ENCODE assay signal across 8 cellular contexts in genomic region chr1:183472488-183473285, GRCh38. TPM values are rescaled to one million over a fixed set of nuclear protein-coding genes. Genes with fewer than 3 reads are reported as not detected.
A peak's percentile ranks its signal among the peaks of the same experiment; 100 is the strongest.
DNase-seq lines count a peak whose midpoint lies in the region; ATAC-seq and TF ChIP-seq lines count a peak whose summit lies in the region.

A gene with protein sequence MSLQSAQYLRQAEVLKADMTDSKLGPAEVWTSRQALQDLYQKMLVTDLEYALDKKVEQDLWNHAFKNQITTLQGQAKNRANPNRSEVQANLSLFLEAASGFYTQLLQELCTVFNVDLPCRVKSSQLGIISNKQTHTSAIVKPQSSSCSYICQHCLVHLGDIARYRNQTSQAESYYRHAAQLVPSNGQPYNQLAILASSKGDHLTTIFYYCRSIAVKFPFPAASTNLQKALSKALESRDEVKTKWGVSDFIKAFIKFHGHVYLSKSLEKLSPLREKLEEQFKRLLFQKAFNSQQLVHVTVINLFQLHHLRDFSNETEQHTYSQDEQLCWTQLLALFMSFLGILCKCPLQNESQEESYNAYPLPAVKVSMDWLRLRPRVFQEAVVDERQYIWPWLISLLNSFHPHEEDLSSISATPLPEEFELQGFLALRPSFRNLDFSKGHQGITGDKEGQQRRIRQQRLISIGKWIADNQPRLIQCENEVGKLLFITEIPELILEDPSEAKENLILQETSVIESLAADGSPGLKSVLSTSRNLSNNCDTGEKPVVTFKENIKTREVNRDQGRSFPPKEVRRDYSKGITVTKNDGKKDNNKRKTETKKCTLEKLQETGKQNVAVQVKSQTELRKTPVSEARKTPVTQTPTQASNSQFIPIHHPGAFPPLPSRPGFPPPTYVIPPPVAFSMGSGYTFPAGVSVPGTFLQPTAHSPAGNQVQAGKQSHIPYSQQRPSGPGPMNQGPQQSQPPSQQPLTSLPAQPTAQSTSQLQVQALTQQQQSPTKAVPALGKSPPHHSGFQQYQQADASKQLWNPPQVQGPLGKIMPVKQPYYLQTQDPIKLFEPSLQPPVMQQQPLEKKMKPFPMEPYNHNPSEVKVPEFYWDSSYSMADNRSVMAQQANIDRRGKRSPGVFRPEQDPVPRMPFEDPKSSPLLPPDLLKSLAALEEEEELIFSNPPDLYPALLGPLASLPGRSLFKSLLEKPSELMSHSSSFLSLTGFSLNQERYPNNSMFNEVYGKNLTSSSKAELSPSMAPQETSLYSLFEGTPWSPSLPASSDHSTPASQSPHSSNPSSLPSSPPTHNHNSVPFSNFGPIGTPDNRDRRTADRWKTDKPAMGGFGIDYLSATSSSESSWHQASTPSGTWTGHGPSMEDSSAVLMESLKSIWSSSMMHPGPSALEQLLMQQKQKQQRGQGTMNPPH (plus strand): TSS chr1:183472499. CDS start chr1:183472621, 122 bp downstream.

- TF ChIP-seq RAD21 in Ishikawa (IDR thresholded peaks at IDR 0.05; ENCODE audit: low read depth) = no peak

- TF ChIP-seq EP300 in Ishikawa (IDR thresholded peaks at IDR 0.05; ENCODE audit: borderline replicate concordance) = no peak

- intact Hi-C loops in lower leg skin (cut with DNase I; ENCODE audit: low total_unique reads) = no loop called here

- peak; percentile 44 for DNase-seq in DMS79 treated with DMSO at 0.1 percent for 48 hours (lab: John Stamatoyannopoulos, UW)
- DNase-seq in choroid plexus epithelial cell (ENCODE audit: low read depth) = peak; percentile 34
- DNase-seq in lower leg skin (ENCODE audit: low spot score in 2 of 2) = peak; percentile 31 to 91
- peak; percentile 51 to 65 for DNase-seq in stimulated activated CD4-positive, alpha-beta T cell treated with anti-CD3 and anti-CD28 coated beads, Interleukin-4, amount 100 ng/mL, for 4 hours
- DNase-seq in NOMO-1 treated with dmso at 0.1 percent for 144 hours (lab: John Stamatoyannopoulos, UW; ENCODE audit: unreplicated experiment) = no peak

- WGBS in lower leg skin, 2 donors = 1% methylated on average over 39 to 72 of the region's 72 CpGs

- TF ChIP-seq CTCF in WI38 (IDR thresholded peaks at IDR 0.05; ENCODE audit: low read depth, low read length) = no peak
- peak; percentile 30 for TF ChIP-seq CTCF in choroid plexus epithelial cell (conservative IDR thresholded peaks at IDR 0.05; ENCODE audit: low read depth, low read length)
- no peak for TF ChIP-seq CTCF in lower leg skin (IDR thresholded peaks at IDR 0.05)

- peak; percentile 13 for ATAC-seq in GM21447 (IDR thresholded peaks at IDR 0.05; ENCODE audit: unreplicated experiment)

- TF ChIP-seq POLR2A in lower leg skin (IDR thresholded peaks at IDR 0.05) = no peak

- H3K4me3 ChIP-seq in WI38 (ENCODE audit: low read depth, low read length) (peak within 1 kb of the TSS; percentile 86), choroid plexus epithelial cell (ENCODE audit: low read depth, low read length) (peak within 1 kb of the TSS; percentile 91), lower leg skin (ENCODE audit: low read depth, poor library complexity, severe bottlenecking) (peak within 1 kb of the TSS; percentile 93)

TF ChIP-seq in Ishikawa, 13 proteins besides CTCF, POLR2A, EP300 and RAD21:
- TF ChIP-seq, protein P1, sequence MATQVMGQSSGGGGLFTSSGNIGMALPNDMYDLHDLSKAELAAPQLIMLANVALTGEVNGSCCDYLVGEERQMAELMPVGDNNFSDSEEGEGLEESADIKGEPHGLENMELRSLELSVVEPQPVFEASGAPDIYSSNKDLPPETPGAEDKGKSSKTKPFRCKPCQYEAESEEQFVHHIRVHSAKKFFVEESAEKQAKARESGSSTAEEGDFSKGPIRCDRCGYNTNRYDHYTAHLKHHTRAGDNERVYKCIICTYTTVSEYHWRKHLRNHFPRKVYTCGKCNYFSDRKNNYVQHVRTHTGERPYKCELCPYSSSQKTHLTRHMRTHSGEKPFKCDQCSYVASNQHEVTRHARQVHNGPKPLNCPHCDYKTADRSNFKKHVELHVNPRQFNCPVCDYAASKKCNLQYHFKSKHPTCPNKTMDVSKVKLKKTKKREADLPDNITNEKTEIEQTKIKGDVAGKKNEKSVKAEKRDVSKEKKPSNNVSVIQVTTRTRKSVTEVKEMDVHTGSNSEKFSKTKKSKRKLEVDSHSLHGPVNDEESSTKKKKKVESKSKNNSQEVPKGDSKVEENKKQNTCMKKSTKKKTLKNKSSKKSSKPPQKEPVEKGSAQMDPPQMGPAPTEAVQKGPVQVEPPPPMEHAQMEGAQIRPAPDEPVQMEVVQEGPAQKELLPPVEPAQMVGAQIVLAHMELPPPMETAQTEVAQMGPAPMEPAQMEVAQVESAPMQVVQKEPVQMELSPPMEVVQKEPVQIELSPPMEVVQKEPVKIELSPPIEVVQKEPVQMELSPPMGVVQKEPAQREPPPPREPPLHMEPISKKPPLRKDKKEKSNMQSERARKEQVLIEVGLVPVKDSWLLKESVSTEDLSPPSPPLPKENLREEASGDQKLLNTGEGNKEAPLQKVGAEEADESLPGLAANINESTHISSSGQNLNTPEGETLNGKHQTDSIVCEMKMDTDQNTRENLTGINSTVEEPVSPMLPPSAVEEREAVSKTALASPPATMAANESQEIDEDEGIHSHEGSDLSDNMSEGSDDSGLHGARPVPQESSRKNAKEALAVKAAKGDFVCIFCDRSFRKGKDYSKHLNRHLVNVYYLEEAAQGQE (IDR thresholded peaks at IDR 0.05; ENCODE audit: low read depth) = no peak
- TF ChIP-seq, protein P2, sequence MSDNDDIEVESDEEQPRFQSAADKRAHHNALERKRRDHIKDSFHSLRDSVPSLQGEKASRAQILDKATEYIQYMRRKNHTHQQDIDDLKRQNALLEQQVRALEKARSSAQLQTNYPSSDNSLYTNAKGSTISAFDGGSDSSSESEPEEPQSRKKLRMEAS (IDR thresholded peaks at IDR 0.05) = no peak; the same call in 1 of the 2 replicates
- TF ChIP-seq ZBTB7A (IDR thresholded peaks at IDR 0.05; ENCODE audit: low read depth) (no peak; the same call in 1 of the 2 replicates), TCF12 (IDR thresholded peaks at IDR 0.05; ENCODE audit: low read depth) (no peak; the same call in 1 of the 2 replicates), FOXM1 (IDR thresholded peaks at IDR 0.05; ENCODE audit: borderline replicate concordance, low read depth) (no peak), NFIC (IDR thresholded peaks at IDR 0.05) (no peak; the same call in 1 of the 2 replicates), TAF1 (IDR thresholded peaks at IDR 0.05; ENCODE audit: low read depth) (peak; percentile 79), CREB1 (IDR thresholded peaks at IDR 0.05; ENCODE audit: low read depth) (no peak), CEBPB (IDR thresholded peaks at IDR 0.05) (no peak), TEAD4 (IDR thresholded peaks at IDR 0.05) (no peak), EGR1 (IDR thresholded peaks at IDR 0.05) (0 out of 2 replicates have a peak, but pooled peaks have one; percentile 20), YY1 (IDR thresholded peaks at IDR 0.05; ENCODE audit: low read depth) (peak; percentile 91)
- TF ChIP-seq, protein P3, sequence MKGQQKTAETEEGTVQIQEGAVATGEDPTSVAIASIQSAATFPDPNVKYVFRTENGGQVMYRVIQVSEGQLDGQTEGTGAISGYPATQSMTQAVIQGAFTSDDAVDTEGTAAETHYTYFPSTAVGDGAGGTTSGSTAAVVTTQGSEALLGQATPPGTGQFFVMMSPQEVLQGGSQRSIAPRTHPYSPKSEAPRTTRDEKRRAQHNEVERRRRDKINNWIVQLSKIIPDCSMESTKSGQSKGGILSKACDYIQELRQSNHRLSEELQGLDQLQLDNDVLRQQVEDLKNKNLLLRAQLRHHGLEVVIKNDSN (IDR thresholded peaks at IDR 0.05) = no peak

RNA-seq across cellular contexts. Expression of the gene that starts here (rescaled TPM):
- total RNA-seq in lower leg skin = 10 to 100 TPM; 34.8 to 57.9 (median 42.6) TPM
